Comparison of ENCODE assay signal across 21 cellular contexts in the genomic region with DNA sequence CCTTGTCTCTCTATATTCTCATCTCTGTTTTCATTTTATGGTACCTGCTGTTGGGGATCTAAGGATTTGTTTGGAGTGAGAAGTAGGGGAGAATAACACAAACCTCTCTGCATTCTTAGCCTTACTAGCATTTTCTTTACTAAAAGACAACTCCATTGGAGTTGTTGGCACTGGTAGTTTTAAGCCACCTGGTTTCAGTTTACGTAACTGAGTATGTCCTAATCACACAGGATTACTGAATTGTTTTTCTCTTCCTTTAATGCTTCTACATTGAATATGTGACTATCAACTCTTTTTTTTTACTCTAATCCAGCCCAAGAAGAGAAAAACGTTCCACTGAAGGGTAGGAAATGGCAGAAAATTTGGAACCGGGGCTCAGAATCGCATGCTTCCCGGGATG. TPM values are rescaled to one million over a fixed set of nuclear protein-coding genes. Genes with fewer than 3 reads are reported as not detected.
DNase-seq lines count a peak whose midpoint lies in the region; ATAC-seq and TF ChIP-seq lines count a peak whose summit lies in the region.
"Had no signal": no experiment of that assay in that cellular context is flagged by ENCODE, and none has a peak within 500 bp of the region (broad histone marks: within the 10 kb centered on the region; RNA-seq: fewer than 3 reads in every experiment).

No MANE protein-coding gene starts in this region.

- H4K91ac ChIP-seq in IMR-90 (ENCODE audit: insufficient read depth, low read depth, low read length), result no peak overlapping the region

- H3K9me3 ChIP-seq in IMR-90 (ENCODE audit: control insufficient read depth, insufficient read depth, low read length), result no peaks in the 10 kb centered on the region
- no peaks in the 10 kb centered on the region for H3K9me3 ChIP-seq in adipocyte (ENCODE audit: control insufficient read depth, low read length)

- dilution Hi-C loops in IMR-90 (cut with HindIII; ENCODE audit: low sequenced_read_pairs, unreplicated experiment), result no loop called here

- no peak for TF ChIP-seq RAD21 in IMR-90 (IDR thresholded peaks at IDR 0.05; ENCODE audit: low read length)

- H3K9ac ChIP-seq in IMR-90 (ENCODE audit: low read depth, low read length) (no peak overlapping the region), adipocyte (ENCODE audit: low read length) (peak overlapping the region; percentile 10)
- H3K9ac ChIP-seq: parathyroid adenoma had no signal

- TF ChIP-seq POLR2A in IMR-90 (IDR thresholded peaks at IDR 0.05; ENCODE audit: low read depth, low read length), result no peak

- H4K5ac ChIP-seq in IMR-90 (ENCODE audit: low read depth, low read length), result no peak overlapping the region

- peak overlapping the region; percentile 20; the same call in 1 of the 2 replicates for H2AK5ac ChIP-seq in IMR-90 (ENCODE audit: low read depth, low read length)

- H3K4ac ChIP-seq in IMR-90 (ENCODE audit: low read depth, low read length), result peak overlapping the region; percentile 6; the same call in 1 of the 2 replicates

- H4K20me1 ChIP-seq in IMR-90 (ENCODE audit: insufficient read depth, low read length), result no peaks in the 10 kb centered on the region

- H2BK5ac ChIP-seq in IMR-90 (ENCODE audit: low read depth, low read length, poor library complexity, severe bottlenecking), result no peak overlapping the region

- no peak for TF ChIP-seq CTCF in IMR-90 (conservative IDR thresholded peaks at IDR 0.05; ENCODE audit: low read depth, low read length)

- POLR2A ChIA-PET in IMR-90 (lab: Charles Lee; ENCODE audit: unreplicated experiment), result no interaction called here

- H3K79me1 ChIP-seq in IMR-90 (ENCODE audit: low read depth in 1 of 2, low read length in 2 of 2), result no peaks in the 10 kb centered on the region

- ATAC-seq in IMR-90 (ENCODE audit: low read depth) (no peak), GM18502 (IDR thresholded peaks at IDR 0.05; ENCODE audit: poor library complexity, unreplicated experiment) (no peak)
- ATAC-seq: CD8-positive, alpha-beta T cell; natural killer cell; WTC11 had no signal

- CTCF ChIA-PET in IMR-90 (lab: Yijun Ruan, JAX), result interaction anchor here (0.6 kb wide), 1 partner anchor 175 kb away, joined by 3 read pairs; no protein-coding TSS in a partner anchor

- 0 out of 2 replicates have a peak overlapping the region, but pooled peaks have one; percentile 21 for H2BK20ac ChIP-seq in IMR-90 (ENCODE audit: low read depth, low read length)

- peaks cover 15% of the 10 kb centered on the region for H3K9me1 ChIP-seq in IMR-90 (ENCODE audit: insufficient read depth, low read length)

- H2BK120ac ChIP-seq in IMR-90 (ENCODE audit: low read depth, low read length), result 0 out of 2 replicates have a peak overlapping the region, but pooled peaks have one; percentile 40

- H3K27ac ChIP-seq in IMR-90 (ENCODE audit: insufficient read depth, low read length), result no peak overlapping the region
- H3K27ac ChIP-seq in skin epidermis, result peak overlapping the region in 17 of 21 experiments; percentile 0 to 82 (median 51)
- H3K27ac ChIP-seq: parathyroid adenoma, SK-N-MC had no signal

- peak overlapping the region; percentile 23 for H2AK9ac ChIP-seq in IMR-90 (replicated peaks; ENCODE audit: low read depth, low read length, poor library complexity)

- no peak overlapping the region for H3K18ac ChIP-seq in IMR-90 (ENCODE audit: low read depth, low read length)

- BruUV-seq in IMR-90 (replicated peaks; lab: Mats Ljungman, UMichigan), result no TSS peak

- no CpG with 5 or more reads among the region's 5 CpGs for WGBS in IMR-90 (ENCODE audit: extremely low coverage in 2 of 2, insufficient read length in 1 of 2), 2 experiments

- H3K14ac ChIP-seq in IMR-90 (replicated peaks; ENCODE audit: low read depth, low read length), result no peak overlapping the region

- H2BK15ac ChIP-seq in IMR-90 (ENCODE audit: low read depth, low read length), result no peak overlapping the region; the same call in 2 of the 3 replicates

- H3K4me3 ChIP-seq in IMR-90 (ENCODE audit: insufficient read depth, low read depth, low read length) (no peak overlapping the region), adipocyte (ENCODE audit: low read length) (peak overlapping the region; percentile 34), skin epidermis (no peak overlapping the region)
- H3K4me3 ChIP-seq: SK-N-MC had no signal

- H3K4me1 ChIP-seq in IMR-90 (ENCODE audit: control insufficient read depth, insufficient read depth, low read length), result peaks cover 22% of the 10 kb centered on the region
- peaks cover 65% of the 10 kb centered on the region for H3K4me1 ChIP-seq in adipocyte (ENCODE audit: control insufficient read depth, insufficient read depth, low read length)
- H3K4me1 ChIP-seq: parathyroid adenoma had no signal

- intact Hi-C loops in IMR-90 (cut with micrococcal nuclease), result loop anchor here (2.0 kb wide), 1 partner anchor 29 kb away; a partner anchor contains a TSS

- no peaks in the 10 kb centered on the region for H3K36me3 ChIP-seq in IMR-90 (ENCODE audit: control insufficient read depth, insufficient read depth, low read length)
- no peaks in the 10 kb centered on the region for H3K36me3 ChIP-seq in adipocyte (ENCODE audit: control insufficient read depth, insufficient read depth, low read length, severe bottlenecking)

- peaks cover 2% of the 10 kb centered on the region; the same call in 1 of the 2 replicates for H3K27me3 ChIP-seq in IMR-90 (ENCODE audit: control insufficient read depth, insufficient read depth, low read length)
- no peaks in the 10 kb centered on the region for H3K27me3 ChIP-seq in adipocyte (replicated peaks; ENCODE audit: control insufficient read depth, insufficient read depth, low read length)

- H2AFZ ChIP-seq in IMR-90 (replicated peaks; ENCODE audit: low read length, poor library complexity), result no peak overlapping the region
- H2AFZ ChIP-seq: parathyroid adenoma had no signal

- in situ Hi-C loops in IMR-90 (cut with MboI; ENCODE audit: low sequenced_read_pairs), result no loop called here

- no peak overlapping the region for H3K23ac ChIP-seq in IMR-90 (ENCODE audit: low read depth, low read length)

- no peak overlapping the region for H4K8ac ChIP-seq in IMR-90 (ENCODE audit: low read depth in 2 of 2, low read length in 2 of 2)

- no peak overlapping the region for H3K56ac ChIP-seq in IMR-90 (ENCODE audit: extremely low read depth, insufficient read depth, low read length)

- H3K4me2 ChIP-seq in IMR-90 (ENCODE audit: low read depth, low read length), result no peak overlapping the region; the same call in 1 of the 2 replicates

- peak; percentile 38 for DNase-seq in IMR-90
- peak; percentile 59 for DNase-seq in adipocyte (ENCODE audit: low read depth)
- peak; percentile 42 for DNase-seq in fibroblast of peridontal ligament (ENCODE audit: extremely low read depth)
- DNase-seq in NCI-H774 (lab: John Stamatoyannopoulos, UW), result no peak
- no peak for DNase-seq in activated CD8-positive, alpha-beta memory T cell treated with anti-CD3 and anti-CD28 coated beads, Interleukin-2, amount 50 U/mL, for 4 hours
- DNase-seq: activated CD4-positive, alpha-beta memory T cell treated with anti-CD3 and anti-CD28 coated beads, Interleukin-2, amount 10 ng/mL, durations not matched to agents 7 days and 5 days; activated naive CD4-positive, alpha-beta T cell treated with anti-CD3 and anti-CD28 coated beads for 36 hours; activated T-cell treated with anti-CD3 and anti-CD28 coated beads, Interleukin-2, amount 50 U/mL, for 1 hour; CD8-positive, alpha-beta T cell; DMS79; effector memory CD4-positive, alpha-beta T cell; KG1; natural killer cell; NCI-H1417; NCI-H526 treated with DMSO at 0.1 percent for 48 hours; stimulated activated CD4-positive, alpha-beta T cell treated with anti-CD3 and anti-CD28 coated beads, Interleukin-12 subunit alpha, Interleukin-12 subunit beta, amount 100 ng/mL, for 4 hours had no signal

TF ChIP-seq in IMR-90, 13 proteins besides CTCF, POLR2A, EP300 and RAD21:
- TF ChIP-seq, protein P1, sequence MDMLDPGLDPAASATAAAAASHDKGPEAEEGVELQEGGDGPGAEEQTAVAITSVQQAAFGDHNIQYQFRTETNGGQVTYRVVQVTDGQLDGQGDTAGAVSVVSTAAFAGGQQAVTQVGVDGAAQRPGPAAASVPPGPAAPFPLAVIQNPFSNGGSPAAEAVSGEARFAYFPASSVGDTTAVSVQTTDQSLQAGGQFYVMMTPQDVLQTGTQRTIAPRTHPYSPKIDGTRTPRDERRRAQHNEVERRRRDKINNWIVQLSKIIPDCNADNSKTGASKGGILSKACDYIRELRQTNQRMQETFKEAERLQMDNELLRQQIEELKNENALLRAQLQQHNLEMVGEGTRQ (IDR thresholded peaks at IDR 0.05; ENCODE audit: low read depth, low read length), result no peak
- TF ChIP-seq CEBPB (IDR thresholded peaks at IDR 0.05; ENCODE audit: low read depth, low read length) (no peak), SMC3 (IDR thresholded peaks at IDR 0.05; ENCODE audit: low read depth, low read length) (no peak), CHD1 (IDR thresholded peaks at IDR 0.05; ENCODE audit: low read depth, low read length) (no peak), MAZ (IDR thresholded peaks at IDR 0.05; ENCODE audit: borderline replicate concordance, low read depth, low read length) (no peak), RCOR1 (IDR thresholded peaks at IDR 0.05; ENCODE audit: insufficient replicate concordance, low read length) (no peak), BHLHE40 (IDR thresholded peaks at IDR 0.05; ENCODE audit: low read depth, low read length) (no peak), MAFK (IDR thresholded peaks at IDR 0.05; ENCODE audit: low read depth, low read length) (no peak), FOS (IDR thresholded peaks at IDR 0.05; ENCODE audit: low read depth, low read length) (no peak), NFE2L2 (IDR thresholded peaks at IDR 0.05; ENCODE audit: low read depth, low read length) (no peak), MXI1 (IDR thresholded peaks at IDR 0.05; ENCODE audit: borderline replicate concordance, low read depth, low read length) (no peak)
- TF ChIP-seq, protein P2, sequence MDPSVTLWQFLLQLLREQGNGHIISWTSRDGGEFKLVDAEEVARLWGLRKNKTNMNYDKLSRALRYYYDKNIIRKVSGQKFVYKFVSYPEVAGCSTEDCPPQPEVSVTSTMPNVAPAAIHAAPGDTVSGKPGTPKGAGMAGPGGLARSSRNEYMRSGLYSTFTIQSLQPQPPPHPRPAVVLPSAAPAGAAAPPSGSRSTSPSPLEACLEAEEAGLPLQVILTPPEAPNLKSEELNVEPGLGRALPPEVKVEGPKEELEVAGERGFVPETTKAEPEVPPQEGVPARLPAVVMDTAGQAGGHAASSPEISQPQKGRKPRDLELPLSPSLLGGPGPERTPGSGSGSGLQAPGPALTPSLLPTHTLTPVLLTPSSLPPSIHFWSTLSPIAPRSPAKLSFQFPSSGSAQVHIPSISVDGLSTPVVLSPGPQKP (IDR thresholded peaks at IDR 0.05; ENCODE audit: borderline replicate concordance, low read depth, low read length), result no peak

RNA-seq across cellular contexts. Expression of a gene that starts 30.0 kb away (rescaled TPM):
- total RNA-seq in IMR-90 (2012; rRNA removed), result under 0.01 TPM in 2 replicates
- polyA plus RNA-seq in IMR-90 (2012; rRNA removed), result 0.04 and 0.09 TPM in 2 replicates
- 0.06 and 0.10 TPM in 2 replicates for polyA plus RNA-seq in IMR-90 (2012; cell fraction: cytosol; rRNA removed)
- 0.01 and 0.02 TPM in 2 replicates for polyA plus RNA-seq in IMR-90 (2012; cell fraction: nucleus; rRNA removed; ENCODE audit: low replicate concordance)
- total RNA-seq: activated naive CD4-positive, alpha-beta T cell treated with anti-CD3 and anti-CD28 coated beads for 36 hours; CD8-positive, alpha-beta T cell had no signal

Comparison
In these comparisons a context has a peak if more than half of its experiments do, and no peak if none do; other contexts are left out.
1. DNase-seq: peak in IMR-90 (single experiment), adipocyte (single experiment) and fibroblast of peridontal ligament (single experiment); none in NCI-H774 (single experiment) and activated CD8-positive, alpha-beta memory T cell treated with anti-CD3 and anti-CD28 coated beads, Interleukin-2, amount 50 U/mL, for 4 hours (single experiment).